1 cellular context compared by ENCODE assay signal in genomic region chr3:139611540-139611939, GRCh38.
TF ChIP-seq lines count a peak whose summit lies in the region.

No MANE protein-coding gene starts in this region.

TF ChIP-seq in SK-N-SH, 30 proteins besides CTCF, POLR2A, EP300 and RAD21 (continued from another document):
- TF ChIP-seq IRF3 (IDR thresholded peaks at IDR 0.05; ENCODE audit: low read depth, low read length) (no peak), NRF1 (IDR thresholded peaks at IDR 0.05; ENCODE audit: low read depth, low read length) (no peak), TCF12 (IDR thresholded peaks at IDR 0.05) (no peak), GABPA (IDR thresholded peaks at IDR 0.05; ENCODE audit: low read depth) (no peak), MEF2A (IDR thresholded peaks at IDR 0.05; ENCODE audit: borderline replicate concordance, low read depth) (no peak)
